Comparison of ENCODE assay signal across 8 cellular contexts in the genomic region with DNA sequence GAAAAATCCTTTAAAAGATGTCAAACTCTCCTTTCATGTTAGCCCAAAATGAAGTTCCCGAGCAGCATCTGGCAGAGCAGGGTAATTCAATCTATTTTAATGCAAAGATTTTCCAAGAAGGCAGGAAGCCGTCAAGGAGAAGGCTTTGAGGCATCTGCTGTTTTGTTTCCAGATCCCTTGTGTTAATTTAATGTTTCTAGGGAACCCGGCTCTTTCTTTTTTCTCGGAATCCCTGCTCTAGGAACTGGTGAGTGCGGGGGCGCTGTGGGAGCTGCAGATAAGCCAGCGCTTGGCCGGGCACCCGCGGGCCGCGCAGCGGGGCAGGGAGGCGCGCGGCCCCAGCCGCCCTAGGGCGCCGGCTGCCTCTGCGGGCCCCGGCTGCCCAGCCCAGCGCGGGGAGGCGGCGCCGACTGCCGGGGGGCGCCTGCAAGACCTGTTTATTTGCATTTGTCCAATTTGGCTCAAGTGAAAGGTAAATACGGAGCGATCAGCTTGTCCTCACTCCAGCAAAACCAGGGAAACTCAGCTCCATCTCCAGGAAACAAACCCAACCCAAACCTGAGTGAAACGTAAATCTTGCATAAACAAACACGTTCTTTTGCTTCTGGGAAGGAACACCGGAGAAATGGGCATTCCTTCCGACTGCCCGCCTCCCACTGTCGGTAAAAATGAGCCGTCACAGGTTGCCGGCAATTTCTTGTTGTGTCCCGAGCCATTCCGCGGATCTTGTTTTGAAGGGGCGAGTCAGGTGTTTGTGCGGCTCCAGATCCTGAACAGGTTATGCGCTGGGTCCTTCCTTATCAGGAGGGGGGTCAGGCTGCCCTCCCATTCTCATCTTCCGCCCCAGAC.
DNase-seq lines count a peak whose midpoint lies in the region; ATAC-seq and TF ChIP-seq lines count a peak whose summit lies in the region.

No MANE protein-coding gene starts in this region.

- no peaks in the 10 kb centered on the region for H3K9me3 ChIP-seq in left ventricle myocardium inferior (replicated peaks)

- no peaks in the 10 kb centered on the region for H3K9me3 Mint-ChIP-seq in GM23338

- H3K27ac Mint-ChIP-seq in GM23338: peak overlapping the region; percentile 99

- H3K4me3 ChIP-seq in GM23338: peak overlapping the region; percentile 59
- peak overlapping the region; percentile 71 for H3K4me3 ChIP-seq in left ventricle myocardium inferior

- H4K20me1 ChIP-seq in GM23338 (replicated peaks; ENCODE audit: insufficient read depth): no peaks in the 10 kb centered on the region

- H3K4me2 ChIP-seq in GM23338: peak overlapping the region; percentile 85

- ATAC-seq in GM23338: peak; percentile 88

- no peaks in the 10 kb centered on the region for H3K27me3 ChIP-seq in GM23338 (ENCODE audit: insufficient read depth)
- H3K27me3 ChIP-seq in left ventricle myocardium inferior (ENCODE audit: low read depth): no peaks in the 10 kb centered on the region

- H3K4me1 Mint-ChIP-seq in GM23338: peaks cover 60% of the 10 kb centered on the region

- H3K36me3 Mint-ChIP-seq in GM23338 (ENCODE audit: low read depth): no peaks in the 10 kb centered on the region

- intact Hi-C loops in left ventricle myocardium inferior (cut with micrococcal nuclease) (loop anchor here (5.0 kb wide), 1 partner anchor 170 kb away; the partner anchor contains the start of gene SOCS2), posterior cingulate gyrus (cut with DNase I) (loop anchor here (5.0 kb wide), 2 partner anchors 60 to 170 kb away; partner anchors contain the start of gene SOCS2)

- no peaks in the 10 kb centered on the region for H3F3A ChIP-seq in GM23338 (replicated peaks; ENCODE audit: low read depth)

- H2AFZ ChIP-seq in GM23338: peak overlapping the region; percentile 78; the same call in 1 of the 2 replicates

- H3K9me2 ChIP-seq in GM23338 (ENCODE audit: insufficient read depth): no peaks in the 10 kb centered on the region

- H3K36me3 ChIP-seq in GM23338 (ENCODE audit: insufficient read depth) (no peaks in the 10 kb centered on the region), left ventricle myocardium inferior (no peaks in the 10 kb centered on the region)

- peaks cover 5% of the 10 kb centered on the region for H3K27me3 Mint-ChIP-seq in GM23338 (ENCODE audit: insufficient read depth, low read depth, poor library complexity)

- TF ChIP-seq CTCF in GM23338 (conservative IDR thresholded peaks at IDR 0.05; ENCODE audit: low read depth in 2 of 2) (peak; percentile 28 to 34; a peak in 3 of 4 replicates), left ventricle myocardium inferior (IDR thresholded peaks at IDR 0.05; ENCODE audit: borderline replicate concordance) (peak; percentile 45)

- DNase-seq in Daoy (ENCODE audit: low read depth) (peak; percentile 79), GM23338 (ENCODE audit: low spot score) (peak; percentile 70), LHCN-M2 (ENCODE audit: low read depth) (peak; percentile 81), T follicular helper cell (ENCODE audit: low read depth) (peak; percentile 13), amniotic stem cell (lab: John Stamatoyannopoulos, UW) (peak; percentile 52), left ventricle myocardium inferior (peak; percentile 75), posterior cingulate gyrus (peak; percentile 56 to 95 (median 74)), ureter (ENCODE audit: low spot score) (peak; percentile 66)

- peak overlapping the region; percentile 86 for H3K4me3 Mint-ChIP-seq in GM23338

- H3K27ac ChIP-seq in GM23338 (ENCODE audit: low read depth) (peak overlapping the region; percentile 87), left ventricle myocardium inferior (replicated peaks) (peak overlapping the region; percentile 93)

- no peaks in the 10 kb centered on the region for H3K79me2 ChIP-seq in GM23338 (replicated peaks; ENCODE audit: insufficient read depth)

- peaks cover 46% of the 10 kb centered on the region for H3K4me1 ChIP-seq in GM23338 (ENCODE audit: insufficient read depth)
- peaks cover 84% of the 10 kb centered on the region for H3K4me1 ChIP-seq in left ventricle myocardium inferior

TF ChIP-seq in GM23338, 12 proteins besides CTCF, POLR2A, EP300 and RAD21:
- no peak for TF ChIP-seq STAT1 (IDR thresholded peaks at IDR 0.05; ENCODE audit: unreplicated experiment)
- TF ChIP-seq ETS1 (IDR thresholded peaks at IDR 0.05): 0 out of 2 replicates have a peak, but pooled peaks have one; percentile 15

Comparison
In these comparisons a context has a peak if more than half of its experiments do, and no peak if none do; other contexts are left out.
1. Peak in every context shown above with its lines: DNase-seq, ATAC-seq, H3K4me3 ChIP-seq and H3K27ac ChIP-seq.
2. DNase-seq: peak in every context shown above with its lines; median percentile 81 in LHCN-M2; 79 in Daoy; 75 in left ventricle myocardium inferior; 74 in posterior cingulate gyrus; 70 in GM23338; 66 in ureter; 52 in amniotic stem cell; 13 in T follicular helper cell.